ENCODE assay signal across 8 cellular contexts in the genomic region with DNA sequence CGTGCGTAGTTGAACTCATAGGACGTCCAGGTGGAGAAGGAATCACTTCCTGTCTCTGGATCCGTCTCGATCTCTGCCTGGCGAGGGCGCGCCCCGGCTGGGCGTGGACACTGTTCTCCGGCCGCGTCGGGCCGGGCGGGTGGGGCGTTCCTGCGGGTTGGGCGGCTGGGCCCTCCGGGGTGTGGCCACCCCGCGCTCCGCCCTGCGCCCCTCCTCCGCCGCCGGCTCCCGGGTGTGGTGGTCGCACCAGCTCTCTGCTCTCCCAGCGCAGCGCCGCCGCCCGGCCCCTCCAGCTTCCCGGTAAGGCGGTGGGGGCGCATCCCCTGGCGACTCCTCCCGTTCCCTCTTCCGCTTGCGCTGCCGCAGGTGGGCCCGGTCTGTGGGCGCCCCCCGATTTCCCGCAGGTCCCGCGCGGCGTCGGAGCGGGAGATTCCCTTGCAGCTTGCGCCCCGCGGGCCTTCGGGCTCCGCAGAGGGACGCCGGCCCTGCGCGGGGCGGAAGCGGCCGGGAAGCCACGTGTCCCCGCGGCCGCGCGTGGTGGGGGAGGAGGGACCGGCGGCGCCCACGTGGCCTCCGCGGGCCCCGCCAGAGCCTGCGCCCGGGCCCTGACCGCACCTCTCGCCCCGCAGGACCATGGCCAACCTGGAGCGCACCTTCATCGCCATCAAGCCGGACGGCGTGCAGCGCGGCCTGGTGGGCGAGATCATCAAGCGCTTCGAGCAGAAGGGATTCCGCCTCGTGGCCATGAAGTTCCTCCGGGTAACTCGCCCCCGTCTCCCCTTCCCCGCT. TPM values are rescaled to one million over a fixed set of nuclear protein-coding genes. Genes with fewer than 3 reads are reported as not detected.
DNase-seq lines count a peak whose midpoint lies in the region; ATAC-seq, FAIRE-seq and TF ChIP-seq lines count a peak whose summit lies in the region.

Gene NME2 (plus strand): TSS at position 214 of the 789 bp plus-strand sequence. CDS start 420 bp downstream, at position 634.

- H2BK12ac ChIP-seq in H1 (ENCODE audit: low read depth, low read length) (peak within 1 kb of the TSS; percentile 23; the same call in 1 of the 2 replicates), mesenchymal stem cell (ENCODE audit: low read length in 2 of 2) (peak within 1 kb of the TSS in 1 of 2 experiments; percentile 33)

- peak within 1 kb of the TSS; percentile 94 for H2BK5ac ChIP-seq in H1 (ENCODE audit: low read depth, low read length)
- peak within 1 kb of the TSS; percentile 19 for H2BK5ac ChIP-seq in mesenchymal stem cell (ENCODE audit: low read depth, low read length, poor library complexity, severe bottlenecking)

- H3K14ac ChIP-seq in H1 (ENCODE audit: insufficient read length): no peak within 1 kb of the TSS
- peak within 1 kb of the TSS in 1 of 2 experiments; percentile 88 for H3K14ac ChIP-seq in mesenchymal stem cell (ENCODE audit: low read length in 2 of 2)

- H3K36me3 ChIP-seq in H1 (ENCODE audit: control insufficient read depth in 2 of 4, insufficient read depth in 4 of 4, low read length in 3 of 4) (peaks cover 15 to 58% (median 43%) of the 10 kb centered on the region in 4 experiments), mesenchymal stem cell (ENCODE audit: control insufficient read depth in 1 of 2, insufficient read depth in 2 of 2, low read depth in 1 of 2, low read length in 2 of 2) (peaks cover 45 to 55% of the 10 kb centered on the region in 2 experiments)

- TF ChIP-seq CTCF in C4-2B (conservative IDR thresholded peaks at IDR 0.05) (no peak), H1 (IDR thresholded peaks at IDR 0.05; ENCODE audit: control extremely low read depth in 1 of 3, insufficient read depth in 1 of 3, low read depth in 1 of 3, low read length in 3 of 3) (peak in 1 of 3 experiments; percentile 46; a peak in 2 of 4 replicates)

- H3K4ac ChIP-seq in H1 (replicated peaks; ENCODE audit: insufficient read length, low read depth, low read length) (peak within 1 kb of the TSS; percentile 58), mesenchymal stem cell (ENCODE audit: low read depth in 1 of 2, low read length in 2 of 2) (peak within 1 kb of the TSS; percentile 95 to 96)

- no peaks in the 10 kb centered on the region for H3K27me3 ChIP-seq in H1 (replicated peaks in 1 of 4; ENCODE audit: control insufficient read depth in 3 of 4, extremely low read depth in 1 of 4, insufficient read depth in 3 of 4, low read length in 3 of 4)
- H3K27me3 ChIP-seq in mesenchymal stem cell (ENCODE audit: control insufficient read depth in 1 of 2, insufficient read depth in 1 of 2, low read length in 2 of 2): no peaks in the 10 kb centered on the region

- FAIRE-seq in H1 (lab: Jason Lieb, UNC): no peak

- H3K4me3 ChIP-seq in H1 (ENCODE audit: extremely low read depth in 1 of 4, insufficient read depth in 2 of 4, low read depth in 3 of 4, low read length in 4 of 4) (peak within 1 kb of the TSS; percentile 65 to 95 (median 92)), mesenchymal stem cell (ENCODE audit: insufficient read depth in 1 of 2, low read depth in 1 of 2, low read length in 2 of 2) (peak within 1 kb of the TSS; percentile 92 to 93)

- peak within 1 kb of the TSS; percentile 61; the same call in 1 of the 2 replicates for H2BK20ac ChIP-seq in H1 (ENCODE audit: low read length)

- H3K23me2 ChIP-seq in H1 (ENCODE audit: low read depth, low read length): peaks cover 9% of the 10 kb centered on the region

- DNase-seq in NCI-H774 (lab: John Stamatoyannopoulos, UW) (peak; percentile 91), H1 (ENCODE audit: low read depth in 1 of 2, low spot score in 2 of 2) (peak; percentile 74 to 96), mesenchymal stem cell (peak; percentile 85)
- DNase-seq in stimulated activated CD8-positive, alpha-beta memory T cell treated with anti-CD3 and anti-CD28 coated beads, Interleukin-12 subunit alpha, Interleukin-12 subunit beta, amount 100 ng/mL, for 4 hours (ENCODE audit: low read depth): peak; percentile 66

- H3K79me1 ChIP-seq in H1 (ENCODE audit: low read depth, low read length): no peaks in the 10 kb centered on the region; the same call in 1 of the 2 replicates
- peaks cover 21% of the 10 kb centered on the region for H3K79me1 ChIP-seq in mesenchymal stem cell (replicated peaks; ENCODE audit: low read length, poor library complexity, severe bottlenecking)

- peaks cover 0 to 5% of the 10 kb centered on the region in 2 experiments for H4K20me1 ChIP-seq in H1 (replicated peaks in 1 of 2; ENCODE audit: control insufficient read depth in 1 of 2, insufficient read depth in 2 of 2, low read length in 2 of 2)

- H3K27ac ChIP-seq in C4-2B (peak within 1 kb of the TSS; percentile 96), H1 (ENCODE audit: low read depth, low read length) (peak within 1 kb of the TSS; percentile 71), mesenchymal stem cell (ENCODE audit: low read length, poor library complexity, severe bottlenecking) (peak within 1 kb of the TSS; percentile 91)

- CTCF ChIA-PET in activated CD8-positive, alpha-beta memory T cell treated with anti-CD3 and anti-CD28 coated beads for 36 hours (lab: Charles Lee): interaction anchor here (2.5 kb wide), 1 partner anchor 12 kb away, joined by 13 read pairs; the partner anchor contains the start of gene NME1
- CTCF ChIA-PET in H1 (lab: Charles Lee; ENCODE audit: partially characterized antibody): interaction anchor here (0.9 to 2.5 kb wide), 3 partner anchors 12 to 164 kb away, joined by 3 to 7 read pairs (median 5); no protein-coding TSS in a partner anchor

- TF ChIP-seq EP300 in H1 (IDR thresholded peaks at IDR 0.05; ENCODE audit: borderline replicate concordance in 1 of 2, low read depth in 2 of 2, low read length in 2 of 2): no peak

- H2AFZ ChIP-seq in H1 (ENCODE audit: low read length) (peak within 1 kb of the TSS; percentile 97), mesenchymal stem cell (ENCODE audit: low read depth, low read length) (peak within 1 kb of the TSS; percentile 89)

- H2AK5ac ChIP-seq in H1 (ENCODE audit: low read depth, low read length): no peak within 1 kb of the TSS
- peak within 1 kb of the TSS; percentile 20 for H2AK5ac ChIP-seq in mesenchymal stem cell (ENCODE audit: low read length, severe bottlenecking)

- H4K8ac ChIP-seq in H1 (ENCODE audit: extremely low read depth, insufficient read depth, low read length) (peak within 1 kb of the TSS; percentile 93; the same call in 1 of the 2 replicates), mesenchymal stem cell (ENCODE audit: low read length) (peak within 1 kb of the TSS; percentile 99)

- no peak within 1 kb of the TSS for H3K23ac ChIP-seq in H1 (ENCODE audit: insufficient read length)
- H3K23ac ChIP-seq in mesenchymal stem cell (ENCODE audit: low read length in 2 of 2): peak within 1 kb of the TSS in 1 of 2 experiments; percentile 73

- H3K4me2 ChIP-seq in H1 (ENCODE audit: insufficient read depth in 1 of 2, low read depth in 2 of 2, low read length in 2 of 2): peak within 1 kb of the TSS; percentile 89 to 97
- H3K4me2 ChIP-seq in mesenchymal stem cell (ENCODE audit: low read length, poor library complexity, severe bottlenecking): peak within 1 kb of the TSS; percentile 84

- H4K91ac ChIP-seq in H1 (replicated peaks; ENCODE audit: insufficient read length, low read length): peak within 1 kb of the TSS; percentile 32
- peak within 1 kb of the TSS; percentile 96 for H4K91ac ChIP-seq in mesenchymal stem cell (ENCODE audit: low read length)

- H2BK15ac ChIP-seq in H1 (ENCODE audit: low read length) (no peak within 1 kb of the TSS), mesenchymal stem cell (ENCODE audit: low read depth, poor library complexity, severe bottlenecking) (peak within 1 kb of the TSS; percentile 68)

- H3K9me3 ChIP-seq in H1 (ENCODE audit: insufficient read depth in 2 of 2, low read depth in 1 of 2, low read length in 1 of 2) (no peaks in the 10 kb centered on the region), mesenchymal stem cell (ENCODE audit: control insufficient read depth, low read length) (no peaks in the 10 kb centered on the region)

- POLR2A ChIA-PET in activated CD8-positive, alpha-beta memory T cell treated with anti-CD3 and anti-CD28 coated beads for 36 hours (lab: Charles Lee): interaction anchor here (0.5 to 1.8 kb wide), 2 partner anchors 13 to 40 kb away, joined by 7 to 10 read pairs; partner anchors contain the start of gene NME1
- POLR2A ChIA-PET in H1 (lab: Charles Lee; ENCODE audit: partially characterized antibody): interaction anchor here (0.6 to 6.0 kb wide), 17 partner anchors 8 to 447 kb away, joined by 3 to 82 read pairs (median 5); partner anchors contain the start of genes LUC7L3, MBTD1, NME1 and UTP18

- H3K79me2 ChIP-seq in H1 (ENCODE audit: control insufficient read depth in 1 of 2, insufficient read depth in 2 of 2, low read length in 2 of 2): peaks cover 0 to 13% of the 10 kb centered on the region in 2 experiments; a peak in 2 of 4 replicates

- WGBS in H1 (ENCODE audit: extremely low coverage in 1 of 2, insufficient coverage in 1 of 2, insufficient read length in 1 of 2, insufficient replicate concordance in 2 of 2, low coverage in 1 of 2, low lambda C conversion rate in 2 of 2, missing lambda C conversion rate in 1 of 2), 2 experiments: 2% methylated on average over 58 of the region's 98 CpGs; no CpG with 5 or more reads in 1 of the 2 experiments
- 0% methylated on average over 49 of the region's 98 CpGs for WGBS in mesenchymal stem cell

- H4K5ac ChIP-seq in H1 (ENCODE audit: insufficient read length, low read depth, low read length): peak within 1 kb of the TSS; percentile 87

- H3K18ac ChIP-seq in H1 (ENCODE audit: extremely low read depth, low read length): peak within 1 kb of the TSS; percentile 90
- peak within 1 kb of the TSS; percentile 93 to 94 for H3K18ac ChIP-seq in mesenchymal stem cell (ENCODE audit: low read depth in 1 of 2, low read length in 2 of 2)

- TF ChIP-seq RAD21 in H1 (IDR thresholded peaks at IDR 0.05 in 1 of 2, conservative IDR thresholded peaks at IDR 0.05 in 1 of 2; ENCODE audit: low read depth in 2 of 2, low read length in 2 of 2): no peak

- TF ChIP-seq POLR2A in GM19193 (IDR thresholded peaks at IDR 0.05; ENCODE audit: extremely low read depth, insufficient read depth, insufficient read length) (peak; percentile 72), H1 (IDR thresholded peaks at IDR 0.05; ENCODE audit: control extremely low read depth in 1 of 2, low read depth in 2 of 2, low read length in 2 of 2) (peak; percentile 70 to 78)

- H2BK120ac ChIP-seq in H1 (replicated peaks; ENCODE audit: low read depth, low read length) (no peak within 1 kb of the TSS), mesenchymal stem cell (ENCODE audit: low read depth, low read length) (peak within 1 kb of the TSS; percentile 83)

- peak; percentile 93 for ATAC-seq in HG03432 (IDR thresholded peaks at IDR 0.05; ENCODE audit: unreplicated experiment)

- peak within 1 kb of the TSS; percentile 92 for H3K56ac ChIP-seq in H1 (replicated peaks; ENCODE audit: insufficient read length, low read depth, low read length)

- H3K9ac ChIP-seq in H1 (replicated peaks in 1 of 4; ENCODE audit: extremely low read depth in 1 of 4, low read depth in 3 of 4, low read length in 3 of 4) (peak within 1 kb of the TSS; percentile 60 to 97 (median 91)), mesenchymal stem cell (ENCODE audit: low read length) (peak within 1 kb of the TSS; percentile 95)

- peaks cover 0 to 9% (median 3%) of the 10 kb centered on the region in 4 experiments; a peak in 4 of 7 replicates for H3K4me1 ChIP-seq in H1 (replicated peaks in 1 of 4; ENCODE audit: control insufficient read depth in 3 of 4, insufficient read depth in 4 of 4, low read length in 3 of 4)
- H3K4me1 ChIP-seq in mesenchymal stem cell (ENCODE audit: control insufficient read depth, insufficient read depth, low read depth, low read length): peaks cover 14% of the 10 kb centered on the region

RNA-seq across cellular contexts. Expression of gene NME2, which starts in this region (rescaled TPM):
- total RNA-seq in activated CD8-positive, alpha-beta memory T cell treated with anti-CD3 and anti-CD28 coated beads for 36 hours: 100 to 1,000 TPM; 942 to 954 TPM
- 801 and 827 TPM in 2 replicates for total RNA-seq in H1 (2021; fragmentation: NEBNext Ultra II Directional; extraction: Animal tissue kit (Norgen Biotek cat#: 25700))
- polyA plus RNA-seq in H1 (2011; rRNA removed): 795 and 929 TPM in 2 replicates
- 1,071 TPM for polyA plus RNA-seq in H1 (2011; cell fraction: cytosol; rRNA removed)
- 551 TPM for polyA plus RNA-seq in H1 (2011; cell fraction: nucleus; rRNA removed)
- polyA plus RNA-seq in H1 (2012, experiment 1 of 2): 832 to 1,007 TPM (median 935 TPM) in 4 replicates
- polyA plus RNA-seq in H1 (2012, experiment 2 of 2): 1,048 TPM
- polyA plus RNA-seq in H1 (2013, experiment 1 of 2): 1,239 TPM
- polyA plus RNA-seq in H1 (2013, experiment 2 of 2): 1,281 TPM
- 149 and 156 TPM in 2 replicates for polyA minus RNA-seq in H1 (2011; rRNA and poly(A)+ RNA removed)
- 147 TPM for polyA minus RNA-seq in H1 (2011; cell fraction: cytosol; rRNA and poly(A)+ RNA removed)
- polyA minus RNA-seq in H1 (2011; cell fraction: nucleus; rRNA and poly(A)+ RNA removed): 222 TPM
- polyA plus RNA-seq in mesenchymal stem cell (2013, experiment 1 of 2): 1,365 TPM
- 1,368 TPM for polyA plus RNA-seq in mesenchymal stem cell (2013, experiment 2 of 2)

Comparison
In these comparisons a context has a peak if more than half of its experiments do, and no peak if none do; other contexts are left out.
1. Peak in every context shown above with its lines: DNase-seq, ATAC-seq, H3K4me3 ChIP-seq and H3K27ac ChIP-seq.